In genomic region chr2:74025971-74026612, GRCh38 we compare ENCODE assay signal across 10 cellular contexts. TPM values are rescaled to one million over a fixed set of nuclear protein-coding genes. Genes with fewer than 3 reads are reported as not detected.
DNase-seq lines count a peak whose midpoint lies in the region; ATAC-seq and TF ChIP-seq lines count a peak whose summit lies in the region.
"Had no signal": no experiment of that assay in that cellular context is flagged by ENCODE, and none has a peak within 500 bp of the region (broad histone marks: within the 10 kb centered on the region; RNA-seq: fewer than 3 reads in every experiment).

No MANE protein-coding gene starts in this region.

- peaks cover 14% of the 10 kb centered on the region for H3K9me3 Mint-ChIP-seq in WTC11

- peaks cover 17% of the 10 kb centered on the region for H3K36me3 Mint-ChIP-seq in WTC11

- peaks cover 53% of the 10 kb centered on the region for H3K4me1 Mint-ChIP-seq in WTC11

- CTCF ChIA-PET in WTC11 (lab: Charles Lee) = interaction anchor here (0.6 to 1.7 kb wide), 5 partner anchors 16 to 118 kb away, joined by 3 to 6 read pairs (median 3); no protein-coding TSS in a partner anchor

- POLR2A ChIA-PET in WTC11 (lab: Charles Lee) = interaction anchor here (0.6 to 1.9 kb wide), 2 partner anchors 17 to 135 kb away, joined by 5 read pairs; no protein-coding TSS in a partner anchor

- H3K27ac Mint-ChIP-seq in WTC11 = peak overlapping the region; percentile 70

- peak; percentile 42 for DNase-seq in CD1c-positive myeloid dendritic cell (ENCODE audit: extremely low spot score)
- DNase-seq in WTC11 (ENCODE audit: low spot score) = no peak
- DNase-seq in iris pigment epithelial cell (ENCODE audit: low read depth) = peak; percentile 37
- no peak for DNase-seq in Kasumi-1 (lab: John Stamatoyannopoulos, UW)
- no peak for DNase-seq in AG08396 (ENCODE audit: low spot score)
- DNase-seq in central memory CD4-positive, alpha-beta T cell = no peak
- DNase-seq in SW 1271 (lab: John Stamatoyannopoulos, UW) = no peak
- DNase-seq: NCI-H345, T-helper 9 cell had no signal

- H3K4me3 Mint-ChIP-seq in WTC11 = 0 out of 2 replicates have a peak overlapping the region, but pooled peaks have one; percentile 45

- ATAC-seq in GM21786 (IDR thresholded peaks at IDR 0.05; ENCODE audit: unreplicated experiment) (peak; percentile 37), WTC11 (peak; percentile 81)

- no peaks in the 10 kb centered on the region for H3K27me3 Mint-ChIP-seq in WTC11 (ENCODE audit: low read depth)

- no peak for TF ChIP-seq CTCF in WTC11 (IDR thresholded peaks at IDR 0.05)

TF ChIP-seq in WTC11, 78 proteins besides CTCF, POLR2A, EP300 and RAD21:
- TF ChIP-seq, protein P1, sequence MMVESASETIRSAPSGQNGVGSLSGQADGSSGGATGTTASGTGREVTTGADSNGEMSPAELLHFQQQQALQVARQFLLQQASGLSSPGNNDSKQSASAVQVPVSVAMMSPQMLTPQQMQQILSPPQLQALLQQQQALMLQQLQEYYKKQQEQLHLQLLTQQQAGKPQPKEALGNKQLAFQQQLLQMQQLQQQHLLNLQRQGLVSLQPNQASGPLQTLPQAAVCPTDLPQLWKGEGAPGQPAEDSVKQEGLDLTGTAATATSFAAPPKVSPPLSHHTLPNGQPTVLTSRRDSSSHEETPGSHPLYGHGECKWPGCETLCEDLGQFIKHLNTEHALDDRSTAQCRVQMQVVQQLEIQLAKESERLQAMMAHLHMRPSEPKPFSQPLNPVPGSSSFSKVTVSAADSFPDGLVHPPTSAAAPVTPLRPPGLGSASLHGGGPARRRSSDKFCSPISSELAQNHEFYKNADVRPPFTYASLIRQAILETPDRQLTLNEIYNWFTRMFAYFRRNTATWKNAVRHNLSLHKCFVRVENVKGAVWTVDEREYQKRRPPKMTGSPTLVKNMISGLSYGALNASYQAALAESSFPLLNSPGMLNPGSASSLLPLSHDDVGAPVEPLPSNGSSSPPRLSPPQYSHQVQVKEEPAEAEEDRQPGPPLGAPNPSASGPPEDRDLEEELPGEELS (CRISPR knock-in tag; IDR thresholded peaks at IDR 0.05) = no peak
- TF ChIP-seq ZNF138 (CRISPR knock-in tag; conservative IDR thresholded peaks at IDR 0.05) (no peak), CREB1 (CRISPR knock-in tag; IDR thresholded peaks at IDR 0.05) (no peak), ZNF423 (CRISPR knock-in tag; IDR thresholded peaks at IDR 0.05) (peak; percentile 29; the same call in 1 of the 2 replicates), NFATC4 (CRISPR knock-in tag; IDR thresholded peaks at IDR 0.05) (no peak), MLX (CRISPR knock-in tag; IDR thresholded peaks at IDR 0.05) (no peak), RORB (CRISPR knock-in tag; IDR thresholded peaks at IDR 0.05) (no peak)
- TF ChIP-seq, protein P2, sequence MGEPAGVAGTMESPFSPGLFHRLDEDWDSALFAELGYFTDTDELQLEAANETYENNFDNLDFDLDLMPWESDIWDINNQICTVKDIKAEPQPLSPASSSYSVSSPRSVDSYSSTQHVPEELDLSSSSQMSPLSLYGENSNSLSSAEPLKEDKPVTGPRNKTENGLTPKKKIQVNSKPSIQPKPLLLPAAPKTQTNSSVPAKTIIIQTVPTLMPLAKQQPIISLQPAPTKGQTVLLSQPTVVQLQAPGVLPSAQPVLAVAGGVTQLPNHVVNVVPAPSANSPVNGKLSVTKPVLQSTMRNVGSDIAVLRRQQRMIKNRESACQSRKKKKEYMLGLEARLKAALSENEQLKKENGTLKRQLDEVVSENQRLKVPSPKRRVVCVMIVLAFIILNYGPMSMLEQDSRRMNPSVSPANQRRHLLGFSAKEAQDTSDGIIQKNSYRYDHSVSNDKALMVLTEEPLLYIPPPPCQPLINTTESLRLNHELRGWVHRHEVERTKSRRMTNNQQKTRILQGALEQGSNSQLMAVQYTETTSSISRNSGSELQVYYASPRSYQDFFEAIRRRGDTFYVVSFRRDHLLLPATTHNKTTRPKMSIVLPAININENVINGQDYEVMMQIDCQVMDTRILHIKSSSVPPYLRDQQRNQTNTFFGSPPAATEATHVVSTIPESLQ (CRISPR knock-in tag; IDR thresholded peaks at IDR 0.05) = no peak

RNA-seq across cellular contexts. Expression of gene TET3, which starts 41.4 kb away (rescaled TPM):
- total RNA-seq in WTC11 (2021) = 16.4 to 19.3 TPM (median 18.2 TPM) in 3 replicates

Comparison
In these comparisons a context has a peak if more than half of its experiments do, and no peak if none do; other contexts are left out.
1. DNase-seq: peak in CD1c-positive myeloid dendritic cell (single experiment) and iris pigment epithelial cell (single experiment); none in WTC11 (single experiment), Kasumi-1 (0 of 2), AG08396 (single experiment), central memory CD4-positive, alpha-beta T cell (single experiment) and SW 1271 (0 of 2).